Comparison of ENCODE assay signal across 24 cellular contexts in genomic region chr13:41216160-41216559, GRCh38. TPM values are rescaled to one million over a fixed set of nuclear protein-coding genes. Genes with fewer than 3 reads are reported as not detected.
DNase-seq lines count a peak whose midpoint lies in the region; ATAC-seq, FAIRE-seq and TF ChIP-seq lines count a peak whose summit lies in the region.
"Had no signal": no experiment of that assay in that cellular context is flagged by ENCODE, and none has a peak within 500 bp of the region (broad histone marks: within the 10 kb centered on the region; RNA-seq: fewer than 3 reads in every experiment).

No MANE protein-coding gene starts in this region.

- no peaks in the 10 kb centered on the region for H3K27me3 Mint-ChIP-seq in astrocyte (ENCODE audit: low read depth, unreplicated experiment)

- no peaks in the 10 kb centered on the region for H3K27me3 ChIP-seq in astrocyte (ENCODE audit: insufficient read depth, low read length)
- no peaks in the 10 kb centered on the region for H3K27me3 ChIP-seq in gastrocnemius medialis
- H3K27me3 ChIP-seq: cardiac muscle cell, MG63 had no signal

- intact Hi-C loops in gastrocnemius medialis (cut with DNase I; ENCODE audit: low total_unique reads), result no loop called here

- H3K4me1 ChIP-seq in astrocyte (ENCODE audit: insufficient read depth, low read length), result peaks cover 5% of the 10 kb centered on the region
- H3K4me1 ChIP-seq in gastrocnemius medialis, result no peaks in the 10 kb centered on the region

- no peaks in the 10 kb centered on the region for H3K79me2 ChIP-seq in astrocyte (ENCODE audit: insufficient read depth, low read length)

- ATAC-seq in gastrocnemius medialis, result no peak
- ATAC-seq: right cardiac atrium had no signal

- peak overlapping the region; percentile 60 for H3K4me2 ChIP-seq in astrocyte (ENCODE audit: low read length)

- in situ Hi-C loops in gastrocnemius medialis (cut with MboI; ENCODE audit: low sequenced_read_pairs in 4 of 4), result loop anchor here in 2 of 4 donors (5.0 to 10.0 kb wide), 2 partner anchors 131 to 139 kb away; no protein-coding TSS in a partner anchor

- DNase-seq in A172 (ENCODE audit: low spot score) (peak; percentile 10), HCEC 1CT (peak; percentile 76), astrocyte (ENCODE audit: low read depth) (peak; percentile 59), fibroblast of pulmonary artery (ENCODE audit: low read depth) (peak; percentile 46), gastrocnemius medialis (no peak), NCI-H526 (lab: John Stamatoyannopoulos, UW) (no peak), HK-2 (ENCODE audit: unreplicated experiment) (no peak), kidney glomerular epithelial cell (lab: John Stamatoyannopoulos, UW) (no peak)
- DNase-seq: activated CD4-positive, alpha-beta T cell treated with anti-CD3 and anti-CD28 coated beads, Interleukin-2, amount 50 U/mL, for 4 hours; activated naive CD4-positive, alpha-beta T cell treated with anti-CD3 and anti-CD28 coated beads, Interleukin-2, amount 50 U/mL, for 16 hours; activated T-cell treated with anti-CD3 and anti-CD28 coated beads, Interleukin-2, amount 50 U/mL, for 1 hour; COR-L47; effector CD8-positive, alpha-beta T cell; GF-D8; H7; head of caudate nucleus; MG63; NCI-H1930; NCI-H510A treated with DMSO at 0.1 percent for 48 hours; right cardiac atrium; stimulated activated CD4-positive, alpha-beta T cell treated with anti-CD3 and anti-CD28 coated beads, Interleukin-2, amount 100 ng/mL, for 48 hours; substantia nigra had no signal

- H3K27ac ChIP-seq in astrocyte (ENCODE audit: low read depth, low read length) (peak overlapping the region; percentile 39), gastrocnemius medialis (no peak overlapping the region)
- H3K27ac ChIP-seq: cardiac muscle cell had no signal

- H3K36me3 Mint-ChIP-seq in astrocyte (ENCODE audit: low read depth, unreplicated experiment), result no peaks in the 10 kb centered on the region

- no peak overlapping the region for H2AFZ ChIP-seq in astrocyte (ENCODE audit: low read depth, low read length)

- no peaks in the 10 kb centered on the region for H4K20me1 ChIP-seq in astrocyte (ENCODE audit: insufficient read depth, low read length)

- H3K9me3 ChIP-seq in astrocyte (ENCODE audit: insufficient read depth, low read depth, low read length) (no peaks in the 10 kb centered on the region), gastrocnemius medialis (no peaks in the 10 kb centered on the region)

- peaks cover 11% of the 10 kb centered on the region for H3K4me1 Mint-ChIP-seq in astrocyte (ENCODE audit: low read depth, unreplicated experiment)

- H3K36me3 ChIP-seq in astrocyte (ENCODE audit: insufficient read depth, low read length) (no peaks in the 10 kb centered on the region), gastrocnemius medialis (no peaks in the 10 kb centered on the region)
- H3K36me3 ChIP-seq: MG63 had no signal

- TF ChIP-seq CTCF in astrocyte (IDR thresholded peaks at IDR 0.05; ENCODE audit: insufficient read depth, low read depth, low read length) (no peak), fibroblast of pulmonary artery (IDR thresholded peaks at IDR 0.05; ENCODE audit: low read length, missing control alignments) (no peak), gastrocnemius medialis (IDR thresholded peaks at IDR 0.05 in 4 of 5, conservative IDR thresholded peaks at IDR 0.05 in 1 of 5) (no peak)

- no peak overlapping the region for H3K4me3 Mint-ChIP-seq in astrocyte (ENCODE audit: unreplicated experiment)

- H3K9ac ChIP-seq in astrocyte (ENCODE audit: low read length), result no peak overlapping the region

- no peak for FAIRE-seq in astrocyte (lab: Jason Lieb, UNC)
- FAIRE-seq: islet of Langerhans had no signal

- no peak overlapping the region for H3K4me3 ChIP-seq in astrocyte (ENCODE audit: insufficient read depth, low read depth, low read length)
- H3K4me3 ChIP-seq in fibroblast of pulmonary artery (replicated peaks; ENCODE audit: low read depth, low read length), result no peak overlapping the region
- no peak overlapping the region for H3K4me3 ChIP-seq in gastrocnemius medialis
- H3K4me3 ChIP-seq: cardiac muscle cell, MG63 had no signal

- H3K9me3 Mint-ChIP-seq in astrocyte (ENCODE audit: unreplicated experiment), result peaks cover 2% of the 10 kb centered on the region

- H3K27ac Mint-ChIP-seq in astrocyte (ENCODE audit: unreplicated experiment), result no peak overlapping the region

- no peak for TF ChIP-seq POLR2A in gastrocnemius medialis (IDR thresholded peaks at IDR 0.05)

RNA-seq across cellular contexts. Expression of gene KBTBD7, which starts 21.8 kb away (rescaled TPM):
- 5.8 and 6.8 TPM in 2 replicates for total RNA-seq in A172 (2014; rRNA removed; shearing (Covaris generic))
- total RNA-seq in astrocyte (3.4 and 3.8 TPM in 2 replicates), gastrocnemius medialis (1 to 10 TPM; 2.3 to 5.6 (median 5.3) TPM)

RNA-seq across cellular contexts. Expression of gene MTRF1, which starts 47.2 kb away (rescaled TPM):
- total RNA-seq in A172 (2014; rRNA removed; shearing (Covaris generic)), result 10.7 and 18.0 TPM in 2 replicates
- total RNA-seq in astrocyte (11.2 and 11.6 TPM in 2 replicates), gastrocnemius medialis (10 to 100 TPM in 3 of 4 donors, 1 to 10 TPM in 1; 8.2 to 16.7 (median 13.3) TPM)

Comparison
In these comparisons a context has a peak if more than half of its experiments do, and no peak if none do; other contexts are left out.
1. DNase-seq: peak in A172 (single experiment), HCEC 1CT (single experiment), astrocyte (single experiment) and fibroblast of pulmonary artery (single experiment); none in gastrocnemius medialis (0 of 2), NCI-H526 (0 of 2), HK-2 (single experiment) and kidney glomerular epithelial cell (single experiment).